ENCODE assay signal across 1 cellular context in the genomic region with DNA sequence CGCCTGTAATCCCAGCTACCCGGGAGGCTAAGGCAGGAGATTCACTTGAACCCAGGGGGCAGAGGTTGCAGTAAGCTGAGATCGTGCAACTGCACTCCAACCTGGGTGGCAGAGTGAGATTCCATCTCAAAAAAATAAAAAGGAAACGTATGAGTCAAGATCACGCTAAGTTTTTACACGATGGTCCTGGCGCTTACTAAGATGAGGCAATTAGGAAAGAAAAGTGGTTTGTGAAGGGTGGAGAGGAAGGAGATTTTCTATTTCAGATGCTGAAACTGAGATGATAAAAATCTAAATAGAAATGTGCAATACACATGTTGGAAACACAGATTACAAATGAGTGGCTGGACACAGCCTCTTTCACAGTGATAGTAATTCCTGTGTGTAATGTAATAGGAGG.
TF ChIP-seq lines count a peak whose summit lies in the region.

No MANE protein-coding gene starts in this region.

TF ChIP-seq in SK-N-SH treated with all-trans-retinoic acid at 6 μM for 48 hours, 23 proteins besides CTCF, POLR2A, EP300 and RAD21 (continued from another document):
- TF ChIP-seq, protein P1, sequence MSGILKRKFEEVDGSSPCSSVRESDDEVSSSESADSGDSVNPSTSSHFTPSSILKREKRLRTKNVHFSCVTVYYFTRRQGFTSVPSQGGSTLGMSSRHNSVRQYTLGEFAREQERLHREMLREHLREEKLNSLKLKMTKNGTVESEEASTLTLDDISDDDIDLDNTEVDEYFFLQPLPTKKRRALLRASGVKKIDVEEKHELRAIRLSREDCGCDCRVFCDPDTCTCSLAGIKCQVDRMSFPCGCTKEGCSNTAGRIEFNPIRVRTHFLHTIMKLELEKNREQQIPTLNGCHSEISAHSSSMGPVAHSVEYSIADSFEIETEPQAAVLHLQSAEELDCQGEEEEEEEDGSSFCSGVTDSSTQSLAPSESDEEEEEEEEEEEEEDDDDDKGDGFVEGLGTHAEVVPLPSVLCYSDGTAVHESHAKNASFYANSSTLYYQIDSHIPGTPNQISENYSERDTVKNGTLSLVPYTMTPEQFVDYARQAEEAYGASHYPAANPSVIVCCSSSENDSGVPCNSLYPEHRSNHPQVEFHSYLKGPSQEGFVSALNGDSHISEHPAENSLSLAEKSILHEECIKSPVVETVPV (CRISPR knock-in tag; IDR thresholded peaks at IDR 0.05), result no peak
TF ChIP-seq in SK-N-SH treated with all-trans-retinoic acid at 6 μM for 48 hours: peak in this region for 0.
